ENCODE assay signal across 8 cellular contexts in genomic region chr1:28882009-28882628, GRCh38. TPM values are rescaled to one million over a fixed set of nuclear protein-coding genes. Genes with fewer than 3 reads are reported as not detected.
A peak's percentile ranks its signal among the peaks of the same experiment; 100 is the strongest.
DNase-seq lines count a peak whose midpoint lies in the region; ATAC-seq lines count a peak whose summit lies in the region.

No MANE protein-coding gene starts in this region.

- no peak for ATAC-seq in GM21576 (IDR thresholded peaks at IDR 0.05; ENCODE audit: unreplicated experiment)

- no peak overlapping the region for H3K4me3 ChIP-seq in effector memory CD4-positive, alpha-beta T cell (ENCODE audit: insufficient read depth, low read depth, low read length, poor library complexity, severe bottlenecking)
- H3K4me3 ChIP-seq in mesenchymal stem cell (ENCODE audit: insufficient read depth in 1 of 2, low read depth in 1 of 2, low read length in 2 of 2) = no peak overlapping the region

- H3K4me1 ChIP-seq in effector memory CD4-positive, alpha-beta T cell (ENCODE audit: control insufficient read depth, insufficient read depth, low read length, poor library complexity, severe bottlenecking) = peaks cover 25% of the 10 kb centered on the region
- peaks cover 23% of the 10 kb centered on the region for H3K4me1 ChIP-seq in mesenchymal stem cell (ENCODE audit: control insufficient read depth, insufficient read depth, low read depth, low read length)

- no peaks in the 10 kb centered on the region for H3K36me3 ChIP-seq in effector memory CD4-positive, alpha-beta T cell (ENCODE audit: control insufficient read depth, insufficient read depth, low read length)
- no peaks in the 10 kb centered on the region for H3K36me3 ChIP-seq in mesenchymal stem cell (ENCODE audit: control insufficient read depth in 1 of 2, insufficient read depth in 2 of 2, low read depth in 1 of 2, low read length in 2 of 2)

- no peak overlapping the region for H3K27ac ChIP-seq in effector memory CD4-positive, alpha-beta T cell (ENCODE audit: insufficient read depth, low read length, poor library complexity, severe bottlenecking)
- no peak overlapping the region for H3K27ac ChIP-seq in mesenchymal stem cell (ENCODE audit: low read length, poor library complexity, severe bottlenecking)

- in situ Hi-C loops in Caki2 (cut with HindIII; ENCODE audit: low pct_unique_long_range_greater_than_20kb, low sequenced_read_pairs) = no loop called here

- peak overlapping the region; percentile 8 for H3K9ac ChIP-seq in mesenchymal stem cell (ENCODE audit: low read length)

- H2BK120ac ChIP-seq in mesenchymal stem cell (ENCODE audit: low read depth, low read length) = no peak overlapping the region

- H3K4me2 ChIP-seq in mesenchymal stem cell (ENCODE audit: low read length, poor library complexity, severe bottlenecking) = no peak overlapping the region

- H3K18ac ChIP-seq in mesenchymal stem cell (ENCODE audit: low read depth in 1 of 2, low read length in 2 of 2) = no peak overlapping the region

- no peak overlapping the region for H4K91ac ChIP-seq in mesenchymal stem cell (ENCODE audit: low read length)

- 34% methylated on average over 13 of the region's 13 CpGs for WGBS in mesenchymal stem cell

- H2AFZ ChIP-seq in mesenchymal stem cell (ENCODE audit: low read depth, low read length) = no peak overlapping the region

- H3K79me1 ChIP-seq in mesenchymal stem cell (replicated peaks; ENCODE audit: low read length, poor library complexity, severe bottlenecking) = peaks cover under 1% of the 10 kb centered on the region

- H2BK12ac ChIP-seq in mesenchymal stem cell (ENCODE audit: low read length in 2 of 2) = peak overlapping the region in 1 of 2 experiments; percentile 64

- H3K4ac ChIP-seq in mesenchymal stem cell (ENCODE audit: low read depth in 1 of 2, low read length in 2 of 2) = no peak overlapping the region

- no peaks in the 10 kb centered on the region for H3K27me3 ChIP-seq in effector memory CD4-positive, alpha-beta T cell (replicated peaks; ENCODE audit: control insufficient read depth, insufficient read depth, low read length, poor library complexity, severe bottlenecking)
- H3K27me3 ChIP-seq in mesenchymal stem cell (ENCODE audit: control insufficient read depth in 1 of 2, insufficient read depth in 1 of 2, low read length in 2 of 2) = peaks cover 3 to 10% of the 10 kb centered on the region in 2 experiments

- peak overlapping the region; percentile 47 for H2AK5ac ChIP-seq in mesenchymal stem cell (ENCODE audit: low read length, severe bottlenecking)

- H4K8ac ChIP-seq in mesenchymal stem cell (ENCODE audit: low read length) = peak overlapping the region; percentile 28

- no peak overlapping the region for H3K23ac ChIP-seq in mesenchymal stem cell (ENCODE audit: low read length in 2 of 2)

- no peaks in the 10 kb centered on the region for H3K9me3 ChIP-seq in effector memory CD4-positive, alpha-beta T cell (ENCODE audit: control insufficient read depth, low read length)
- H3K9me3 ChIP-seq in mesenchymal stem cell (ENCODE audit: control insufficient read depth, low read length) = no peaks in the 10 kb centered on the region

- H2BK15ac ChIP-seq in mesenchymal stem cell (ENCODE audit: low read depth, poor library complexity, severe bottlenecking) = no peak overlapping the region

- H3K14ac ChIP-seq in mesenchymal stem cell (ENCODE audit: low read length in 2 of 2) = no peak overlapping the region

- H2BK5ac ChIP-seq in mesenchymal stem cell (ENCODE audit: low read depth, low read length, poor library complexity, severe bottlenecking) = no peak overlapping the region

- peak; percentile 84 for DNase-seq in Caki2 (ENCODE audit: low read depth)
- peak; percentile 85 for DNase-seq in HuH-7 (ENCODE audit: low spot score)
- peak; percentile 16 to 76 for DNase-seq in NOMO-1 (lab: John Stamatoyannopoulos, UW; ENCODE audit: unreplicated experiment in 2 of 2)
- peak; percentile 55 to 65 for DNase-seq in activated CD8-positive, alpha-beta memory T cell treated with anti-CD3 and anti-CD28 coated beads for 1 hour (ENCODE audit: extremely low read depth in 1 of 2, low read depth in 1 of 2)
- peak; percentile 61 to 72 (median 64) for DNase-seq in effector memory CD4-positive, alpha-beta T cell
- DNase-seq in mesenchymal stem cell = peak; percentile 83
- DNase-seq in stimulated activated CD8-positive, alpha-beta memory T cell treated with anti-CD3 and anti-CD28 coated beads, Interleukin-15, amount 100 ng/mL, for 48 hours (ENCODE audit: low read depth in 2 of 2) = peak; percentile 51 to 59

RNA-seq across cellular contexts. Expression of gene EPB41, which starts 32.2 kb away (rescaled TPM):
- total RNA-seq in Caki2 (2014; rRNA removed; shearing (Covaris generic); ENCODE audit: low replicate concordance) = 11.8 and 17.6 TPM in 2 replicates
- 4.3 TPM for polyA plus RNA-seq in mesenchymal stem cell (2013, experiment 1 of 2)
- 4.4 TPM for polyA plus RNA-seq in mesenchymal stem cell (2013, experiment 2 of 2)
